In the genomic region with DNA sequence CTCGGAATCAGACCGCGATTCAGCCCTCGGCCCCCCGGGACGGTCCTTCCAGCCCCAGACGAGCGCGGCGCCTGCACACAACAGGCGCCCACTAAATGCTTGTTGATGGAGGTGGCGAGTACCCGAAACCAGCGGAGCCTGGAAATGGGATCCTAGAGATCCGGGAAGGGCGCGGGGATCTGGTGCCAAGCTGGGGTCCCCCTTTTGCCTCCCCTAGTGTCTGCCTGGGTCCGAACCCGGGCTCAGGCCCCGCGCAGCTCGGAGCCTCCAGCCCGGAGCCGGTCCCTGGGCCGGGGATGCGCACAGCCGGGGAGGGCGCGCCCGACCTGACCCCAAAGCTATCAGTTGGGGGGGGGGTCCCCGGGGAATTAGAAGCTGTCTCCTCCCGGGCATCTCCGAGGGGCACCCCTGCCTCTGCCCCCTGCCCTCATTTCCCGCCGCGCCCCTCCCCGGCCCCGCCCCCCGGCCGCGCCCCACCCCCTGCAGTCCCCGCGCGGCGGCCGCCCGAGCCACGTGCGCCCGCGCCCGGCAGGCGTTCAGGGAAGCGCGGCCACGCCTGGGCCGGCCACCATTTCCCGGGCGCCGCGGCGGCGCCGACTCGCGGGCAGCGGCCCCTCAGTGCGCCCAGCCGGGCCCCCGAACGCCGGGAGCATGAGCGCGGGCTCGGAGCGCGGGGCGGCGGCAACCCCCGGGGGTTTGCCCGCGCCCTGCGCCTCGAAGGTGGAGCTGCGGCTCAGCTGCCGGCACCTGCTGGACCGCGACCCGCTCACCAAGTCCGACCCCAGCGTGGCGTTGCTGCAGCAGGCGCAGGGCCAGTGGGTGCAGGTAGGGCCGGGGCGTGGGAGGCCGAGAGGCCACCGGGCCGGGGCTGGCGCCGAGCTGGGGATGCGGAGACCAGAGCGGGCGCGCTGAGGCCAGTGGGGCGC, we compare ENCODE assay signal across 9 cellular contexts. TPM values are rescaled to one million over a fixed set of nuclear protein-coding genes. Genes with fewer than 3 reads are reported as not detected.
A peak's percentile ranks its signal among the peaks of the same experiment; 100 is the strongest.
DNase-seq lines count a peak whose midpoint lies in the region; ATAC-seq and TF ChIP-seq lines count a peak whose summit lies in the region.
"Had no signal": no experiment of that assay in that cellular context is flagged by ENCODE, and none has a peak within 500 bp of the region (broad histone marks: within the 10 kb centered on the region; RNA-seq: fewer than 3 reads in every experiment).

Gene CPNE7, plus strand, starts transcription at position 512 of the 926 bp plus-strand sequence. Its CDS starts 140 bp downstream, at position 652.

- H3K4me1 Mint-ChIP-seq in activated B cell treated with CpG ODN at 0.5 μM for 24 hours = peaks cover 22% of the 10 kb centered on the region

- H3K4me3 Mint-ChIP-seq in activated B cell treated with CpG ODN at 0.5 μM for 24 hours = peak within 1 kb of the TSS; percentile 74

- TF ChIP-seq POLR2A in GM19099 (IDR thresholded peaks at IDR 0.05; ENCODE audit: extremely low read depth, insufficient read length, low read depth) = peak; percentile 48
- TF ChIP-seq POLR2A in testis (IDR thresholded peaks at IDR 0.05) = no peak
- TF ChIP-seq POLR2A in thyroid gland (IDR thresholded peaks at IDR 0.05) = no peak

- peak within 1 kb of the TSS; percentile 84 for H3K4me2 ChIP-seq in hepatocyte

- H3K79me2 ChIP-seq in hepatocyte = no peaks in the 10 kb centered on the region

- CTCF ChIA-PET in activated B cell treated with CpG ODN at 0.5 μM for 24 hours (lab: Charles Lee) = interaction anchor here (1.6 kb wide), 1 partner anchor 10 kb away, joined by 3 read pairs; no protein-coding TSS in a partner anchor

- H3K4me1 ChIP-seq in hepatocyte (ENCODE audit: insufficient read depth) (peaks cover 21% of the 10 kb centered on the region), testis (peaks cover 16% of the 10 kb centered on the region), thyroid gland (peaks cover 0 to 20% of the 10 kb centered on the region in 2 donors)

- no peak within 1 kb of the TSS for H3K27ac Mint-ChIP-seq in activated B cell treated with CpG ODN at 0.5 μM for 24 hours
- H3K27ac Mint-ChIP-seq: nephron had no signal

- H3K27ac ChIP-seq in hepatocyte = no peak within 1 kb of the TSS
- H3K27ac ChIP-seq in testis = no peak within 1 kb of the TSS
- no peak within 1 kb of the TSS for H3K27ac ChIP-seq in thyroid gland

- H3K9me2 ChIP-seq in hepatocyte (replicated peaks; ENCODE audit: insufficient read depth) = no peaks in the 10 kb centered on the region

- DNase-seq in AG08396 (ENCODE audit: low spot score) (peak; percentile 74), activated B cell treated with CpG ODN at 0.5 μM for 24 hours (peak; percentile 35), hepatocyte (ENCODE audit: low spot score) (no peak), testis (no peak), thyroid gland (no peak)

- ATAC-seq in activated B cell treated with CpG ODN at 0.5 μM for 24 hours (ENCODE audit: low read depth) = peak; percentile 41
- no peak for ATAC-seq in GM21515 (IDR thresholded peaks at IDR 0.05; ENCODE audit: unreplicated experiment)
- no peak for ATAC-seq in HG03025 (IDR thresholded peaks at IDR 0.05; ENCODE audit: low FRiP score, unreplicated experiment)

- no peaks in the 10 kb centered on the region for H4K20me1 ChIP-seq in hepatocyte (ENCODE audit: insufficient read depth, poor library complexity, severe bottlenecking)

- 2% methylated on average over 46 of the region's 105 CpGs for WGBS in hepatocyte (ENCODE audit: low lambda C conversion rate, missing lambda C conversion rate)
- WGBS in testis, 2 donors = 3 to 4% methylated on average over 13 to 44 of the region's 105 CpGs
- WGBS in thyroid gland, 2 donors = 3% methylated on average over 17 of the region's 105 CpGs; no CpG with 5 or more reads in 1 of the 2 donors

- H3K4me3 ChIP-seq in hepatocyte (peak within 1 kb of the TSS; percentile 20), testis (peak within 1 kb of the TSS; percentile 21 to 39), thyroid gland (replicated peaks in 1 of 3) (peak within 1 kb of the TSS in 1 of 3 donors; percentile 2)

- POLR2A ChIA-PET in activated B cell treated with CpG ODN at 0.5 μM for 24 hours (lab: Charles Lee) = interaction anchor here (0.6 to 1.1 kb wide), 5 partner anchors 10 to 692 kb away, joined by 3 to 5 read pairs (median 3); partner anchors contain the start of gene SPIRE2

- intact Hi-C loops in activated B cell treated with CpG ODN at 0.5 μM for 24 hours (cut with micrococcal nuclease) (loop anchor here (2.0 kb wide), 2 partner anchors 65 to 285 kb away; no protein-coding TSS in a partner anchor), testis (cut with DNase I; ENCODE audit: low total_unique reads) (no loop called here), thyroid gland (cut with DNase I) (no loop called here)

- H3K36me3 ChIP-seq in hepatocyte (replicated peaks; ENCODE audit: insufficient read depth, low read depth) (no peaks in the 10 kb centered on the region), testis (ENCODE audit: low read depth, missing control alignments) (no peaks in the 10 kb centered on the region), thyroid gland (no peaks in the 10 kb centered on the region)

- peaks cover 8% of the 10 kb centered on the region for H3K27me3 Mint-ChIP-seq in activated B cell treated with CpG ODN at 0.5 μM for 24 hours

- peak within 1 kb of the TSS; percentile 68 for H2AFZ ChIP-seq in hepatocyte

- H3K9me3 Mint-ChIP-seq in activated B cell treated with CpG ODN at 0.5 μM for 24 hours = no peaks in the 10 kb centered on the region
- H3K9me3 Mint-ChIP-seq: nephron had no signal

- H3K27me3 ChIP-seq in hepatocyte (peaks cover 25% of the 10 kb centered on the region), testis (no peaks in the 10 kb centered on the region), thyroid gland (peaks cover 16% of the 10 kb centered on the region)

- no peaks in the 10 kb centered on the region for H3K36me3 Mint-ChIP-seq in activated B cell treated with CpG ODN at 0.5 μM for 24 hours (ENCODE audit: low read depth)

- TF ChIP-seq CTCF in activated B cell treated with CpG ODN at 0.5 μM for 24 hours (IDR thresholded peaks at IDR 0.05) (no peak), hepatocyte (IDR thresholded peaks at IDR 0.05; ENCODE audit: poor library complexity) (no peak), testis (IDR thresholded peaks at IDR 0.05) (no peak), thyroid gland (IDR thresholded peaks at IDR 0.05) (no peak)

- H3K9me3 ChIP-seq in hepatocyte (ENCODE audit: low read depth) (no peaks in the 10 kb centered on the region), testis (no peaks in the 10 kb centered on the region), thyroid gland (no peaks in the 10 kb centered on the region)

RNA-seq across cellular contexts. Expression of gene CPNE7, which starts in this region (rescaled TPM):
- 2.0 and 2.7 TPM in 2 replicates for total RNA-seq in activated B cell treated with CpG ODN at 0.5 μM for 24 hours
- total RNA-seq in hepatocyte = 6.6 and 8.7 TPM in 2 replicates
- 24.8 and 32.2 TPM in 2 replicates for polyA plus RNA-seq in hepatocyte
- total RNA-seq in testis = 10 to 100 TPM; 12.5 to 15.0 TPM
- 3.3 TPM for polyA plus RNA-seq in testis (ENCODE audit: insufficient read depth, low read depth, low replicate concordance)
- 1 to 10 TPM in 1 of 4 donors, under 1 TPM in 1, not detected in 2; 0.44 to 1.1 TPM for total RNA-seq in thyroid gland

Comparison
In these comparisons a context has a peak if more than half of its experiments do, and no peak if none do; other contexts are left out.
1. DNase-seq: peak in AG08396 (single experiment) and activated B cell treated with CpG ODN at 0.5 μM for 24 hours (single experiment); none in hepatocyte (single experiment), testis (single experiment) and thyroid gland (0 of 2).